ENCODE assay signal across 1 cellular context in the genomic region with DNA sequence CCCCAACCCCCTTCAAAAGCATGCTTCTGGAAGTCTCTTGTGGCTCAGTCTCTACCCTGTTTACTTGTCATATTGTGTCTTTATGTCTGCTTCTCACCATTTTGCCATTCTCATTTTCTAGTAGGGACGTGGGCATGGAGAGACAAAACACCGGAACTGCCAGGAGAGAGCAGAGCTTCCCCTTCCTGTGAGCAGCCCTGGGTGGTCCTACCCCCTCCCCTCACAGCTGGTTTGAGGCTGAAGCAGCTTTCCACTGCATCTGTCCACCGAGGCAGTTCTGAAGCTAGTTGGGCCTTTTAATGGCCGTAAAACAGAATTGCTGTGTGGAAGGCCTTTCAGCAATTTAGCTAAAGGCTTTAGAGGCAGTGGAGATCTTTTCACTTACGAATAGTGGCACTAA.
TF ChIP-seq lines count a peak whose summit lies in the region.

No MANE protein-coding gene starts in this region.

TF ChIP-seq in WTC11, 78 proteins besides CTCF, POLR2A, EP300 and RAD21 (continued from another document):
- TF ChIP-seq, protein P1, sequence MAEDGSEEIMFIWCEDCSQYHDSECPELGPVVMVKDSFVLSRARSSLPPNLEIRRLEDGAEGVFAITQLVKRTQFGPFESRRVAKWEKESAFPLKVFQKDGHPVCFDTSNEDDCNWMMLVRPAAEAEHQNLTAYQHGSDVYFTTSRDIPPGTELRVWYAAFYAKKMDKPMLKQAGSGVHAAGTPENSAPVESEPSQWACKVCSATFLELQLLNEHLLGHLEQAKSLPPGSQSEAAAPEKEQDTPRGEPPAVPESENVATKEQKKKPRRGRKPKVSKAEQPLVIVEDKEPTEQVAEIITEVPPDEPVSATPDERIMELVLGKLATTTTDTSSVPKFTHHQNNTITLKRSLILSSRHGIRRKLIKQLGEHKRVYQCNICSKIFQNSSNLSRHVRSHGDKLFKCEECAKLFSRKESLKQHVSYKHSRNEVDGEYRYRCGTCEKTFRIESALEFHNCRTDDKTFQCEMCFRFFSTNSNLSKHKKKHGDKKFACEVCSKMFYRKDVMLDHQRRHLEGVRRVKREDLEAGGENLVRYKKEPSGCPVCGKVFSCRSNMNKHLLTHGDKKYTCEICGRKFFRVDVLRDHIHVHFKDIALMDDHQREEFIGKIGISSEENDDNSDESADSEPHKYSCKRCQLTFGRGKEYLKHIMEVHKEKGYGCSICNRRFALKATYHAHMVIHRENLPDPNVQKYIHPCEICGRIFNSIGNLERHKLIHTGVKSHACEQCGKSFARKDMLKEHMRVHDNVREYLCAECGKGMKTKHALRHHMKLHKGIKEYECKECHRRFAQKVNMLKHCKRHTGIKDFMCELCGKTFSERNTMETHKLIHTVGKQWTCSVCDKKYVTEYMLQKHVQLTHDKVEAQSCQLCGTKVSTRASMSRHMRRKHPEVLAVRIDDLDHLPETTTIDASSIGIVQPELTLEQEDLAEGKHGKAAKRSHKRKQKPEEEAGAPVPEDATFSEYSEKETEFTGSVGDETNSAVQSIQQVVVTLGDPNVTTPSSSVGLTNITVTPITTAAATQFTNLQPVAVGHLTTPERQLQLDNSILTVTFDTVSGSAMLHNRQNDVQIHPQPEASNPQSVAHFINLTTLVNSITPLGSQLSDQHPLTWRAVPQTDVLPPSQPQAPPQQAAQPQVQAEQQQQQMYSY (CRISPR knock-in tag; IDR thresholded peaks at IDR 0.05), result no peak
- no peak for TF ChIP-seq NFYB (CRISPR knock-in tag; conservative IDR thresholded peaks at IDR 0.05; ENCODE audit: low read depth)
